ENCODE assay signal across 11 cellular contexts in genomic region chr4:103719320-103720204, GRCh38. TPM values are rescaled to one million over a fixed set of nuclear protein-coding genes. Genes with fewer than 3 reads are reported as not detected.
DNase-seq lines count a peak whose midpoint lies in the region; TF ChIP-seq lines count a peak whose summit lies in the region.
"Had no signal": no experiment of that assay in that cellular context is flagged by ENCODE, and none has a peak within 500 bp of the region (broad histone marks: within the 10 kb centered on the region; RNA-seq: fewer than 3 reads in every experiment).

Gene TACR3 (minus strand): TSS chr4:103719985. CDS start chr4:103719675, 310 bp downstream.

- H3K23ac ChIP-seq in mesenchymal stem cell (ENCODE audit: low read length in 2 of 2), result no peak within 1 kb of the TSS

- H3K4me3 ChIP-seq in mesenchymal stem cell (ENCODE audit: insufficient read depth in 1 of 2, low read depth in 1 of 2, low read length in 2 of 2), result peak within 1 kb of the TSS; percentile 51 to 52

- no peak within 1 kb of the TSS for H3K18ac ChIP-seq in mesenchymal stem cell (ENCODE audit: low read depth in 1 of 2, low read length in 2 of 2)

- no peak within 1 kb of the TSS for H2BK15ac ChIP-seq in mesenchymal stem cell (ENCODE audit: low read depth, poor library complexity, severe bottlenecking)

- no peaks in the 10 kb centered on the region for H3K9me3 ChIP-seq in mesenchymal stem cell (ENCODE audit: control insufficient read depth, low read length)

- peak within 1 kb of the TSS; percentile 92 for H3K4me2 ChIP-seq in mesenchymal stem cell (ENCODE audit: low read length, poor library complexity, severe bottlenecking)

- peak; percentile 11 for DNase-seq in LHCN-M2 (ENCODE audit: low read depth)
- DNase-seq in chondrocyte (ENCODE audit: low spot score), result peak; percentile 84
- no peak for DNase-seq in mesenchymal stem cell
- peak; percentile 22 for DNase-seq in superior temporal gyrus (ENCODE audit: extremely low spot score)
- DNase-seq in activated CD4-positive, alpha-beta T cell treated with anti-CD3 and anti-CD28 coated beads for 1 hour, result no peak
- DNase-seq in GOT3 (lab: John Stamatoyannopoulos, UW), result no peak
- no peak for DNase-seq in NCI-H1092 (lab: John Stamatoyannopoulos, UW)
- no peak for DNase-seq in activated T-cell treated with anti-CD3 and anti-CD28 coated beads, Interleukin-2, amount 50 U/mL, for 1 hour
- DNase-seq: NCI-H187 treated with DMSO at 0.1 percent for 48 hours had no signal

- no peak within 1 kb of the TSS for H2BK12ac ChIP-seq in mesenchymal stem cell (ENCODE audit: low read length in 2 of 2)

- H2AFZ ChIP-seq in mesenchymal stem cell (ENCODE audit: low read depth, low read length), result peak within 1 kb of the TSS; percentile 24

- no peak within 1 kb of the TSS for H2BK120ac ChIP-seq in mesenchymal stem cell (ENCODE audit: low read depth, low read length)

- H4K8ac ChIP-seq in mesenchymal stem cell (ENCODE audit: low read length), result no peak within 1 kb of the TSS

- H3K27ac ChIP-seq in mesenchymal stem cell (ENCODE audit: low read length, poor library complexity, severe bottlenecking), result no peak within 1 kb of the TSS

- peaks cover 25% of the 10 kb centered on the region for H3K27me3 Mint-ChIP-seq in chondrocyte (ENCODE audit: low read depth)

- H3K4me1 ChIP-seq in mesenchymal stem cell (ENCODE audit: control insufficient read depth, insufficient read depth, low read depth, low read length), result peaks cover 11% of the 10 kb centered on the region

- no peak within 1 kb of the TSS for H3K4ac ChIP-seq in mesenchymal stem cell (ENCODE audit: low read depth in 1 of 2, low read length in 2 of 2)

- no peak within 1 kb of the TSS for H3K14ac ChIP-seq in mesenchymal stem cell (ENCODE audit: low read length in 2 of 2)

- peaks cover 9 to 11% of the 10 kb centered on the region in 2 experiments for H3K27me3 ChIP-seq in mesenchymal stem cell (ENCODE audit: control insufficient read depth in 1 of 2, insufficient read depth in 1 of 2, low read length in 2 of 2)

- WGBS in mesenchymal stem cell, result 50% methylated on average over 41 of the region's 47 CpGs

- H4K91ac ChIP-seq in mesenchymal stem cell (ENCODE audit: low read length), result no peak within 1 kb of the TSS

- no peaks in the 10 kb centered on the region for H3K79me1 ChIP-seq in mesenchymal stem cell (replicated peaks; ENCODE audit: low read length, poor library complexity, severe bottlenecking)

- peaks cover 8% of the 10 kb centered on the region for H3K4me1 Mint-ChIP-seq in chondrocyte (ENCODE audit: low read depth)

- H3K27ac Mint-ChIP-seq in chondrocyte (ENCODE audit: unreplicated experiment), result peak within 1 kb of the TSS; percentile 32
- H3K27ac Mint-ChIP-seq: dendritic cell treated with granulocyte-macrophage colony-stimulating factor and Interleukin-4, amounts not matched to agents 40 ng/mL and 50 ng/mL, for 4 days had no signal

- no peaks in the 10 kb centered on the region for H3K36me3 ChIP-seq in mesenchymal stem cell (ENCODE audit: control insufficient read depth in 1 of 2, insufficient read depth in 2 of 2, low read depth in 1 of 2, low read length in 2 of 2)

- TF ChIP-seq CTCF in chondrocyte (IDR thresholded peaks at IDR 0.05), result no peak

- H3K4me3 Mint-ChIP-seq in chondrocyte (ENCODE audit: unreplicated experiment), result peak within 1 kb of the TSS; percentile 56
- H3K4me3 Mint-ChIP-seq: dendritic cell treated with granulocyte-macrophage colony-stimulating factor and Interleukin-4, amounts not matched to agents 40 ng/mL and 50 ng/mL, for 4 days had no signal

- H3K9ac ChIP-seq in mesenchymal stem cell (ENCODE audit: low read length), result no peak within 1 kb of the TSS

- no peak within 1 kb of the TSS for H2BK5ac ChIP-seq in mesenchymal stem cell (ENCODE audit: low read depth, low read length, poor library complexity, severe bottlenecking)

- H3K9me3 Mint-ChIP-seq in chondrocyte (ENCODE audit: low read depth), result no peaks in the 10 kb centered on the region

- no peaks in the 10 kb centered on the region for H3K36me3 Mint-ChIP-seq in chondrocyte (ENCODE audit: low read depth)

- no peak within 1 kb of the TSS for H2AK5ac ChIP-seq in mesenchymal stem cell (ENCODE audit: low read length, severe bottlenecking)

RNA-seq across cellular contexts. Expression of gene TACR3, which starts in this region (rescaled TPM):
- total RNA-seq in LHCN-M2 (2014; rRNA removed), result 0.06 and 0.17 TPM in 2 replicates
- polyA plus RNA-seq in LHCN-M2 (2012), result not detected
- not detected in 3 replicates for total RNA-seq in chondrocyte
- not detected for polyA plus RNA-seq in mesenchymal stem cell (2013, experiment 1 of 2)
- not detected for polyA plus RNA-seq in mesenchymal stem cell (2013, experiment 2 of 2)
- total RNA-seq: left lobe of liver had no signal

Comparison
In these comparisons a context has a peak if more than half of its experiments do, and no peak if none do; other contexts are left out.
1. Peak in DNase-seq in LHCN-M2; RNA of the gene not detected or under 1 TPM.
2. Peak in DNase-seq in chondrocyte; RNA of the gene not detected or under 1 TPM.